In the genomic region with DNA sequence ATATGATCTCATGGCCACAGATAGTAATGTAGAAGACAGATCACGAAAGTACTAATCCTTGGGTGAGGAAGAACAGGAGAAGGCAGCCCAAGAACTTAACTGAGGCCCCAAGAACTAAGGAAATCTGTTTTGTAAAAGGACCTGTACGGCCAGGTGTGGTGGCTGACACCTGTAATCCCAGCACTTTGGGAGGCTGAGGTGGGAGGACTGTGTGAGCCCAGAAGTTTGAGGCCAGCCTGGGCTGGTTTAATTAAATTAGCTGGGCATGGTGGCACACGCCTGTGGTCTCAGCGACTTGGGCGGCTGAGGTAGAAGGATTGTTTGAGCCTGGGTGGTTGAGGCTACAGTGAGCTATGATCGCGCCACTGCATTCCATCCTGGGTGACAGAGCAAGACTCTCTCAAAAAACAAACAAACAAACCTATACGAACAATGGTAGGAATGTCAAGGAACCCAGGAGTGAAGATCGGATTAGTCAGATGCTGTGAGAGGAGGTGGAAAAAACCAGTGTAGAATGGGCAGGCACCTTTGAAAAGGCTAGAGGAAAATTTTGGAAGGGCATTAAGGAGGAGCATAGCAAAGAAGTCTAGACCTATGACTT, we compare ENCODE assay signal across 19 cellular contexts. TPM values are rescaled to one million over a fixed set of nuclear protein-coding genes. Genes with fewer than 3 reads are reported as not detected.
DNase-seq lines count a peak whose midpoint lies in the region; ATAC-seq and TF ChIP-seq lines count a peak whose summit lies in the region.
"Had no signal": no experiment of that assay in that cellular context is flagged by ENCODE, and none has a peak within 500 bp of the region (broad histone marks: within the 10 kb centered on the region; RNA-seq: fewer than 3 reads in every experiment).

No MANE protein-coding gene starts in this region.

- WGBS in stomach, 5 donors, result 87 to 96% (median 93%) methylated on average over 9 of the region's 9 CpGs

- peak overlapping the region; percentile 84; the same call in 1 of the 2 replicates for H3K27ac Mint-ChIP-seq in WTC11

- intact Hi-C loops in upper lobe of right lung (cut with DNase I), result no loop called here
- intact Hi-C loops in stomach (cut with DNase I; ENCODE audit: low total_unique reads), result no loop called here

- no peaks in the 10 kb centered on the region for H3K36me3 Mint-ChIP-seq in WTC11

- no peak for TF ChIP-seq EP300 in stomach (IDR thresholded peaks at IDR 0.05)

- TF ChIP-seq CTCF in HEK293 (tag by site-specific recombination; IDR thresholded peaks at IDR 0.05), result no peak
- no peak for TF ChIP-seq CTCF in WTC11 (IDR thresholded peaks at IDR 0.05)
- TF ChIP-seq CTCF in upper lobe of right lung (IDR thresholded peaks at IDR 0.05), result no peak
- TF ChIP-seq CTCF in stomach (IDR thresholded peaks at IDR 0.05), result no peak

- ATAC-seq in WTC11, result peak; percentile 90
- peak; percentile 82 for ATAC-seq in upper lobe of right lung
- ATAC-seq in GM19397 (IDR thresholded peaks at IDR 0.05; ENCODE audit: unreplicated experiment), result no peak

- H3K36me3 ChIP-seq in HEK293 (ENCODE audit: control insufficient read depth in 2 of 2, insufficient read depth in 1 of 2, low read length in 2 of 2) (no peaks in the 10 kb centered on the region), upper lobe of right lung (no peaks in the 10 kb centered on the region), stomach (no peaks in the 10 kb centered on the region)
- H3K36me3 ChIP-seq: left ventricle myocardium inferior, sigmoid colon, uterus had no signal

- POLR2A ChIA-PET in HEK293 (lab: Yijun Ruan, JAX), result no interaction called here
- POLR2A ChIA-PET in WTC11 (lab: Charles Lee), result no interaction called here

- H3K27me3 Mint-ChIP-seq in WTC11 (ENCODE audit: low read depth), result no peaks in the 10 kb centered on the region

- H3K4me3 Mint-ChIP-seq in WTC11, result no peak overlapping the region

- H3K27ac ChIP-seq in HEK293 (ENCODE audit: extremely low read depth, low read depth, low read length), result no peak overlapping the region
- H3K27ac ChIP-seq in upper lobe of right lung, result no peak overlapping the region
- H3K27ac ChIP-seq in stomach, result no peak overlapping the region
- H3K27ac ChIP-seq: hepatocyte, left ventricle myocardium inferior, RWPE1, sigmoid colon, uterus had no signal

- H3K27me3 ChIP-seq in upper lobe of right lung (no peaks in the 10 kb centered on the region), stomach (no peaks in the 10 kb centered on the region)
- H3K27me3 ChIP-seq: hepatocyte, sigmoid colon, uterus had no signal

- H3K4me1 ChIP-seq in HEK293 (ENCODE audit: control insufficient read depth, insufficient read depth, low read length) (peaks cover 2% of the 10 kb centered on the region; the same call in 1 of the 2 replicates), upper lobe of right lung (peaks cover 4% of the 10 kb centered on the region), stomach (peaks cover 4 to 29% (median 12%) of the 10 kb centered on the region in 4 donors)
- H3K4me1 ChIP-seq: sigmoid colon, uterus had no signal

- H3K9me3 Mint-ChIP-seq in WTC11, result peaks cover 4% of the 10 kb centered on the region; the same call in 1 of the 2 replicates

- DNase-seq in WTC11 (ENCODE audit: low spot score), result no peak
- DNase-seq in iris pigment epithelial cell (ENCODE audit: low read depth), result peak; percentile 14
- DNase-seq in upper lobe of right lung, result no peak
- DNase-seq in stomach, result no peak
- DNase-seq in globus pallidus (ENCODE audit: low spot score), result no peak
- DNase-seq: activated CD4-positive, alpha-beta T cell treated with anti-CD3 and anti-CD28 coated beads, Interleukin-2, amount 50 U/mL, for 1 hour; activated gamma-delta T cell; amniotic stem cell; effector memory CD4-positive, alpha-beta T cell; left ventricle myocardium inferior; NCI-H1436 treated with DMSO at 0.1 percent for 48 hours; NCI-H2171 treated with DMSO at 0.1 percent for 48 hours; sigmoid colon; uterus had no signal

- CTCF ChIA-PET in HEK293 (lab: Yijun Ruan, JAX), result interaction anchor here (0.6 to 0.7 kb wide), 2 partner anchors 51 to 138 kb away, joined by 3 read pairs; no protein-coding TSS in a partner anchor
- CTCF ChIA-PET in WTC11 (lab: Charles Lee), result interaction anchor here (0.9 kb wide), 1 partner anchor 11 kb away, joined by 3 read pairs; no protein-coding TSS in a partner anchor

- no peaks in the 10 kb centered on the region for H3K9me3 ChIP-seq in HEK293 (ENCODE audit: control insufficient read depth, insufficient read depth, low read depth, low read length)
- no peaks in the 10 kb centered on the region for H3K9me3 ChIP-seq in upper lobe of right lung
- no peaks in the 10 kb centered on the region for H3K9me3 ChIP-seq in stomach
- H3K9me3 ChIP-seq: left ventricle myocardium inferior, sigmoid colon, uterus had no signal

- no peak for TF ChIP-seq POLR2A in stomach (IDR thresholded peaks at IDR 0.05)

- no peak overlapping the region for H3K4me3 ChIP-seq in HEK293 (ENCODE audit: low read depth, low read length)
- H3K4me3 ChIP-seq in upper lobe of right lung, result no peak overlapping the region
- H3K4me3 ChIP-seq in stomach, result no peak overlapping the region
- H3K4me3 ChIP-seq: hepatocyte, left ventricle myocardium inferior, sigmoid colon, uterus had no signal

- peaks cover 36% of the 10 kb centered on the region for H3K4me1 Mint-ChIP-seq in WTC11

TF ChIP-seq in HEK293, 187 proteins besides CTCF, POLR2A, EP300 and RAD21:
- peak; percentile 54 for TF ChIP-seq PRDM1 (tag by site-specific recombination; IDR thresholded peaks at IDR 0.05)
- no peak for TF ChIP-seq SP3 (tag by site-specific recombination; IDR thresholded peaks at IDR 0.05)
TF ChIP-seq in HEK293: peak in this region for 1.

TF ChIP-seq in WTC11, 78 proteins besides CTCF, POLR2A, EP300 and RAD21:
- no peak for TF ChIP-seq ZSCAN18 (CRISPR knock-in tag; IDR thresholded peaks at IDR 0.05)
- TF ChIP-seq GTF2I (CRISPR knock-in tag; conservative IDR thresholded peaks at IDR 0.05), result peak; percentile 59; the same call in 1 of the 2 replicates

RNA-seq across cellular contexts. Expression of gene KANK1, which starts 53.2 kb away (rescaled TPM):
- total RNA-seq in WTC11 (2021) (24.8 to 26.1 TPM (median 25.1 TPM) in 3 replicates), upper lobe of right lung (53.6 TPM), stomach (10 to 100 TPM; 17.1 to 44.1 (median 32.1) TPM)
- 10 to 100 TPM; 12.4 to 21.5 (median 14.1) TPM for polyA plus RNA-seq in stomach
- total RNA-seq: G401 had no signal
